Comparison of ENCODE assay signal across 28 cellular contexts in the genomic region with DNA sequence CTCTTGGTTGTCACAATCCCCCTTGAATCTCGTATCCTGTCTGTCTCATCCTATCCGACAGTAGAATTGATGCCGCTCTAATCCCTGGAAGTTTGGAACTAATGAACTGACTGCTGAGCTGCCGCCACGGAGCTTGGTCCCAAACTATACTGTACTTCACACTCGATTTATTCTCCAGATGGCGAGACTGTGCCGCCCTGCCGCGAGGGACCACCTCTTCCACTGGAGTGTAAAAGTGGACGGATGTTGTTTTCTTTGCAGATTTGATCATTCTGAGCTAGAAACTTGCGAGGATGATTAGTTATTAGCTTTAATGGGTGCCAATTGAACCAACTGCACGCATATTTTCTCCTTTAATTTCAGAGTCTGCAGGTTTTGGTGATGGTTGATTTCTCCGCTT.
"Had no signal": no experiment of that assay in that cellular context is flagged by ENCODE, and none has a peak within 500 bp of the region (broad histone marks: within the 10 kb centered on the region; RNA-seq: fewer than 3 reads in every experiment).

No MANE protein-coding gene starts in this region.

- H3K4me3 Mint-ChIP-seq: activated CD4-positive, alpha-beta memory T cell treated with anti-CD3 and anti-CD28 coated beads for 36 hours; activated CD4-positive, alpha-beta T cell treated with anti-CD3 and anti-CD28 coated beads, Interleukin-2, amount 10 ng/mL, durations not matched to agents 24 days and 14 days; activated T-cell treated with anti-CD3 and anti-CD28 coated beads, Interleukin-2, amount 50 U/mL, for 24 hours; dendritic cell treated with granulocyte-macrophage colony-stimulating factor and Interleukin-4, amounts not matched to agents 40 ng/mL and 50 ng/mL, for 4 days; endodermal cell; natural killer cell; stimulated activated effector memory CD8-positive, alpha-beta T cell treated with anti-CD3 and anti-CD28 coated beads, Interleukin-12 subunit alpha, Interleukin-12 subunit beta, amount 100 ng/mL, for 72 hours; stimulated activated naive CD8-positive, alpha-beta T cell treated with anti-CD3 and anti-CD28 coated beads, Interleukin-15, Interleukin-2, amounts not matched to agents 100 ng/mL and 50 ng/mL, for 24 hours; T-helper 1 cell treated with Interleukin-12 subunit alpha and Interleukin-12 subunit beta and Interleukin-4 antibody, amounts not matched to agents 30 μg/mL and 1 μg/mL, for 36 hours had no signal

- DNase-seq: activated CD4-positive, alpha-beta memory T cell treated with anti-CD3 and anti-CD28 coated beads for 36 hours; activated CD4-positive, alpha-beta T cell treated with anti-CD3 and anti-CD28 coated beads, Interleukin-2, amount 10 ng/mL, durations not matched to agents 24 days and 14 days; activated CD4-positive, CD25-positive, alpha-beta regulatory T cell treated with anti-CD3 and anti-CD28 coated beads, Interleukin-2, amount 50 U/mL, for 72 hours; activated CD8-positive, alpha-beta memory T cell treated with anti-CD3 and anti-CD28 coated beads, Interleukin-2, amount 50 U/mL, for 48 hours; activated gamma-delta T cell; activated naive CD4-positive, alpha-beta T cell treated with anti-CD3 and anti-CD28 coated beads, Interleukin-2, amount 50 U/mL, for 16 hours; activated T-cell treated with anti-CD3 and anti-CD28 coated beads, Interleukin-2, amount 50 U/mL, for 24 hours; amygdala; endodermal cell; foreskin keratinocyte; heart left ventricle; hypothalamus; left lung; lower lobe of right lung; mesenchymal stem cell; natural killer cell; sigmoid colon; small intestine; stimulated activated CD4-positive, alpha-beta T cell treated with anti-CD3 and anti-CD28 coated beads, Interleukin-4, amount 100 ng/mL, for 24 hours; T-helper 9 cell; trophoblast cell; WERI-Rb-1 had no signal

- H3K4me1 ChIP-seq: esophagus muscularis mucosa, foreskin keratinocyte, left lung, lower lobe of right lung, sigmoid colon had no signal

- H3K9me3 Mint-ChIP-seq: activated CD4-positive, alpha-beta memory T cell treated with anti-CD3 and anti-CD28 coated beads for 36 hours; activated CD4-positive, alpha-beta T cell treated with anti-CD3 and anti-CD28 coated beads, Interleukin-2, amount 10 ng/mL, durations not matched to agents 24 days and 14 days; activated T-cell treated with anti-CD3 and anti-CD28 coated beads, Interleukin-2, amount 50 U/mL, for 24 hours; dendritic cell treated with granulocyte-macrophage colony-stimulating factor and Interleukin-4, amounts not matched to agents 40 ng/mL and 50 ng/mL, for 4 days; endodermal cell; natural killer cell; stimulated activated effector memory CD8-positive, alpha-beta T cell treated with anti-CD3 and anti-CD28 coated beads, Interleukin-12 subunit alpha, Interleukin-12 subunit beta, amount 100 ng/mL, for 72 hours; stimulated activated naive CD8-positive, alpha-beta T cell treated with anti-CD3 and anti-CD28 coated beads, Interleukin-15, Interleukin-2, amounts not matched to agents 100 ng/mL and 50 ng/mL, for 24 hours; T-helper 1 cell treated with Interleukin-12 subunit alpha and Interleukin-12 subunit beta and Interleukin-4 antibody, amounts not matched to agents 30 μg/mL and 1 μg/mL, for 36 hours had no signal

- ATAC-seq: foreskin keratinocyte; heart left ventricle; left lung; lower lobe of right lung; natural killer cell; stimulated activated effector memory CD8-positive, alpha-beta T cell treated with anti-CD3 and anti-CD28 coated beads, Interleukin-12 subunit alpha, Interleukin-12 subunit beta, amount 100 ng/mL, for 72 hours had no signal

- H3K4me3 ChIP-seq: esophagus muscularis mucosa, heart left ventricle, left lung, lower lobe of right lung, sigmoid colon, thoracic aorta had no signal

- H3K27ac Mint-ChIP-seq: activated CD4-positive, alpha-beta memory T cell treated with anti-CD3 and anti-CD28 coated beads for 36 hours; activated CD4-positive, alpha-beta T cell treated with anti-CD3 and anti-CD28 coated beads, Interleukin-2, amount 10 ng/mL, durations not matched to agents 24 days and 14 days; activated T-cell treated with anti-CD3 and anti-CD28 coated beads, Interleukin-2, amount 50 U/mL, for 24 hours; dendritic cell treated with granulocyte-macrophage colony-stimulating factor and Interleukin-4, amounts not matched to agents 40 ng/mL and 50 ng/mL, for 4 days; endodermal cell; natural killer cell; stimulated activated effector memory CD8-positive, alpha-beta T cell treated with anti-CD3 and anti-CD28 coated beads, Interleukin-12 subunit alpha, Interleukin-12 subunit beta, amount 100 ng/mL, for 72 hours; stimulated activated naive CD8-positive, alpha-beta T cell treated with anti-CD3 and anti-CD28 coated beads, Interleukin-15, Interleukin-2, amounts not matched to agents 100 ng/mL and 50 ng/mL, for 24 hours; T-helper 1 cell treated with Interleukin-12 subunit alpha and Interleukin-12 subunit beta and Interleukin-4 antibody, amounts not matched to agents 30 μg/mL and 1 μg/mL, for 36 hours had no signal

- H3K36me3 Mint-ChIP-seq: activated CD4-positive, alpha-beta memory T cell treated with anti-CD3 and anti-CD28 coated beads for 36 hours; natural killer cell had no signal

- H3K27me3 Mint-ChIP-seq: dendritic cell treated with granulocyte-macrophage colony-stimulating factor and Interleukin-4, amounts not matched to agents 40 ng/mL and 50 ng/mL, for 4 days had no signal

- H3K27me3 ChIP-seq: esophagus muscularis mucosa, heart left ventricle, left lung, sigmoid colon had no signal

- H3K9me3 ChIP-seq: esophagus muscularis mucosa, heart left ventricle, left lung, lower lobe of right lung, sigmoid colon, thoracic aorta had no signal

- H3K36me3 ChIP-seq: heart left ventricle, left lung, lower lobe of right lung, sigmoid colon, thoracic aorta, WERI-Rb-1 had no signal

- H3K27ac ChIP-seq: esophagus muscularis mucosa, foreskin keratinocyte, heart left ventricle, left lung, lower lobe of right lung, sigmoid colon, thoracic aorta, WERI-Rb-1 had no signal
